ENCODE assay signal across 8 cellular contexts in genomic region chr20:63224272-63225081, GRCh38. TPM values are rescaled to one million over a fixed set of nuclear protein-coding genes. Genes with fewer than 3 reads are reported as not detected.
DNase-seq lines count a peak whose midpoint lies in the region; ATAC-seq and TF ChIP-seq lines count a peak whose summit lies in the region.

No MANE protein-coding gene starts in this region.

- no peak overlapping the region for H3K4me3 ChIP-seq in osteoblast (ENCODE audit: insufficient read depth, low read length)
- no peak overlapping the region for H3K4me3 ChIP-seq in CD8-positive, alpha-beta memory T cell (ENCODE audit: low read length)

- no peak overlapping the region for H3K4me3 Mint-ChIP-seq in chondrocyte (ENCODE audit: unreplicated experiment)
- no peak overlapping the region for H3K4me3 Mint-ChIP-seq in CD8-positive, alpha-beta memory T cell

- H3K36me3 Mint-ChIP-seq in chondrocyte (ENCODE audit: low read depth), result no peaks in the 10 kb centered on the region
- H3K36me3 Mint-ChIP-seq in CD8-positive, alpha-beta memory T cell, result peaks cover 0 to 1% (median 0%) of the 10 kb centered on the region in 3 donors

- peak overlapping the region; percentile 74 for H3K27ac Mint-ChIP-seq in chondrocyte (ENCODE audit: unreplicated experiment)
- no peak overlapping the region for H3K27ac Mint-ChIP-seq in CD8-positive, alpha-beta memory T cell

- peaks cover 8% of the 10 kb centered on the region for H3K4me1 ChIP-seq in osteoblast (ENCODE audit: insufficient read depth, low read length)
- H3K4me1 ChIP-seq in CD8-positive, alpha-beta memory T cell (ENCODE audit: insufficient read depth, low read length), result no peaks in the 10 kb centered on the region

- POLR2A ChIA-PET in CD8-positive, alpha-beta memory T cell (lab: Charles Lee), result no interaction called here

- TF ChIP-seq CTCF in chondrocyte (IDR thresholded peaks at IDR 0.05), result peak; percentile 69
- TF ChIP-seq CTCF in osteoblast (IDR thresholded peaks at IDR 0.05; ENCODE audit: extremely low read depth, low read depth, low read length), result peak; percentile 20

- H3K79me2 ChIP-seq in osteoblast (ENCODE audit: insufficient read depth, low read length), result no peaks in the 10 kb centered on the region

- H4K20me1 ChIP-seq in osteoblast (ENCODE audit: insufficient read depth, low read length), result no peaks in the 10 kb centered on the region

- no peaks in the 10 kb centered on the region for H3K36me3 ChIP-seq in osteoblast (ENCODE audit: insufficient read depth, low read length)
- H3K36me3 ChIP-seq in CD8-positive, alpha-beta memory T cell (ENCODE audit: insufficient read depth, low read length), result no peaks in the 10 kb centered on the region

- CTCF ChIA-PET in CD8-positive, alpha-beta memory T cell (lab: Charles Lee), result interaction anchor here (1.2 to 4.2 kb wide), 17 partner anchors 9 to 157 kb away, joined by 3 to 27 read pairs (median 5); partner anchors contain the start of genes NKAIN4 and YTHDF1

- no peak overlapping the region for H3K27ac ChIP-seq in osteoblast (ENCODE audit: low read depth, low read length)
- no peak overlapping the region for H3K27ac ChIP-seq in CD8-positive, alpha-beta memory T cell (ENCODE audit: low read depth, low read length)

- peak; percentile 65 for DNase-seq in ELR (ENCODE audit: low read depth)
- peak; percentile 66 for DNase-seq in NCI-H226
- no peak for DNase-seq in chondrocyte (ENCODE audit: low spot score)
- peak; percentile 91 for DNase-seq in osteoblast (ENCODE audit: insufficient read length, low spot score, missing footprints)
- no peak for DNase-seq in CD8-positive, alpha-beta memory T cell
- DNase-seq in activated T-cell treated with anti-CD3 and anti-CD28 coated beads, Interleukin-2, amount 50 U/mL, for 1 hour, result no peak

- ATAC-seq in HG03045 (IDR thresholded peaks at IDR 0.05; ENCODE audit: unreplicated experiment) (no peak), HG03342 (IDR thresholded peaks at IDR 0.05; ENCODE audit: unreplicated experiment) (no peak)

- no peaks in the 10 kb centered on the region for H3K9me3 ChIP-seq in osteoblast (ENCODE audit: low read depth, low read length)
- no peaks in the 10 kb centered on the region for H3K9me3 ChIP-seq in CD8-positive, alpha-beta memory T cell (ENCODE audit: low read length)

- no peak overlapping the region for H3K4me2 ChIP-seq in osteoblast (ENCODE audit: insufficient read depth, low read length)

- peaks cover 24% of the 10 kb centered on the region for H3K4me1 Mint-ChIP-seq in chondrocyte (ENCODE audit: low read depth)
- no peaks in the 10 kb centered on the region for H3K4me1 Mint-ChIP-seq in CD8-positive, alpha-beta memory T cell

- H3K27me3 Mint-ChIP-seq in chondrocyte (ENCODE audit: low read depth), result peaks cover 10% of the 10 kb centered on the region
- peaks cover 3 to 28% of the 10 kb centered on the region in 2 donors for H3K27me3 Mint-ChIP-seq in CD8-positive, alpha-beta memory T cell

- no peak overlapping the region for H2AFZ ChIP-seq in osteoblast (ENCODE audit: low read length)

- H3K9me3 Mint-ChIP-seq in chondrocyte (ENCODE audit: low read depth), result no peaks in the 10 kb centered on the region
- H3K9me3 Mint-ChIP-seq in CD8-positive, alpha-beta memory T cell, result no peaks in the 10 kb centered on the region

- peaks cover 11% of the 10 kb centered on the region for H3K27me3 ChIP-seq in osteoblast (ENCODE audit: insufficient read depth, low read length)
- peaks cover 5% of the 10 kb centered on the region for H3K27me3 ChIP-seq in CD8-positive, alpha-beta memory T cell (ENCODE audit: insufficient read depth, low read length, poor library complexity, severe bottlenecking)

RNA-seq across cellular contexts. Expression of gene YTHDF1, which starts 8.5 kb away (rescaled TPM):
- total RNA-seq in chondrocyte (39.1 to 43.6 TPM (median 41.3 TPM) in 3 replicates), osteoblast (23.9 and 26.8 TPM in 2 replicates)
- total RNA-seq in CD8-positive, alpha-beta memory T cell, result 10 to 100 TPM; 47.0 to 47.5 TPM
- polyA plus RNA-seq in CD8-positive, alpha-beta memory T cell, result 43.1 TPM

RNA-seq across cellular contexts. Expression of gene BIRC7, which starts 11.2 kb away (rescaled TPM):
- total RNA-seq in chondrocyte, result 0.50 to 0.51 TPM in 2 of 3 replicates, not detected in the other
- total RNA-seq in osteoblast, result under 0.01 and 0.29 TPM in 2 replicates
- not detected for total RNA-seq in CD8-positive, alpha-beta memory T cell
- not detected for polyA plus RNA-seq in CD8-positive, alpha-beta memory T cell

RNA-seq across cellular contexts. Expression of gene NKAIN4, which starts 29.8 kb away (rescaled TPM):
- total RNA-seq in chondrocyte (2.2 to 3.1 TPM (median 3.0 TPM) in 3 replicates), osteoblast (not detected in 2 replicates)
- not detected for total RNA-seq in CD8-positive, alpha-beta memory T cell
- not detected for polyA plus RNA-seq in CD8-positive, alpha-beta memory T cell

RNA-seq across cellular contexts. Expression of gene ARFGAP1, which starts 48.1 kb away (rescaled TPM):
- total RNA-seq in chondrocyte (117 to 186 TPM (median 124 TPM) in 3 replicates), osteoblast (63.1 and 68.4 TPM in 2 replicates)
- total RNA-seq in CD8-positive, alpha-beta memory T cell, result 10 to 100 TPM; 71.0 to 77.5 TPM
- polyA plus RNA-seq in CD8-positive, alpha-beta memory T cell, result 22.7 TPM

Comparison
In these comparisons a context has a peak if more than half of its experiments do, and no peak if none do; other contexts are left out.
1. DNase-seq: peak in ELR (single experiment), NCI-H226 (single experiment) and osteoblast (single experiment); none in chondrocyte (single experiment), CD8-positive, alpha-beta memory T cell (0 of 5) and activated T-cell treated with anti-CD3 and anti-CD28 coated beads, Interleukin-2, amount 50 U/mL, for 1 hour (single experiment).